ENCODE assay signal across 8 cellular contexts in the genomic region with DNA sequence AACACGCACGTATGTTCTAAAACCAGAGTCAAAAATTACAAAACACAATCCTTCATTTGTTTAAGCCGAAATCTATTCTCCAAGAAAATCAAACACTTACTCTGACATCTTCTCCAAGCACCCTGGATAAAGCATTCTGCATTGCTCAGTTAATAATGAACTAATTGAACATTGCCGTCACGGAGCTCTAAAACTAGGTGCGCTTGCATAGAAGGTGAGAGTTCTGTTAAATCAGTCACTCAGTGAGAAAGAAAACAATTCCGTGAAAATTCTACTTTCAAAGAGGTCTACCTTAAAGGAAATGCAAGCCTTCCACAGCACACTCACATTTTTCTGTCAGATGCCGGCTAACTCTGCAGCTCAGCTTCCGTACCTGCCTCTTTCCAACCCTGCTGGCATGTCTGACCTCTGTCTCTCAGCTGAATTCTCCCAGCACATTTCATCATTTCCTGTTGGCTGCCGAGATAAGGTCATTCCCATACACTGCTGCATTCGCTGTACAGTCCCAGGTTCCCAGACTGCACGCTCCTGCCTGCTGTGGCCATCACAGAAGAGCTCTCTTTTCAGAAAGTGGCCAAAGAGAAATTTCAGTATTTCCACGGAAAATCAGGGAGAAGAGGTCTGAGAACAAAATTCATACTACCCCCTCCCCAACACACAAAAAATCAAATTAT. TPM values are rescaled to one million over a fixed set of nuclear protein-coding genes. Genes with fewer than 3 reads are reported as not detected.
DNase-seq lines count a peak whose midpoint lies in the region; ATAC-seq and TF ChIP-seq lines count a peak whose summit lies in the region.

No MANE protein-coding gene starts in this region.

- peaks cover 11% of the 10 kb centered on the region for H3K36me3 ChIP-seq in SK-N-MC (ENCODE audit: insufficient read depth, low read length)
- H3K36me3 ChIP-seq in esophagus muscularis mucosa: no peaks in the 10 kb centered on the region

- peak overlapping the region; percentile 66 for H3K9ac ChIP-seq in SK-N-MC (ENCODE audit: insufficient read length)

- WGBS in esophagus muscularis mucosa: 18% methylated on average over 12 of the region's 13 CpGs

- no peak for TF ChIP-seq POLR2A in esophagus muscularis mucosa (IDR thresholded peaks at IDR 0.05; ENCODE audit: low read depth)

- DNase-seq in HCEC 1CT (peak; percentile 48), SK-N-MC (ENCODE audit: low read depth, low spot score) (no peak), esophagus muscularis mucosa (ENCODE audit: extremely low spot score) (no peak), non-pigmented ciliary epithelial cell (ENCODE audit: low read depth) (peak; percentile 76), epidermal melanocyte (ENCODE audit: insufficient read length, low spot score) (no peak), superior temporal gyrus (ENCODE audit: extremely low spot score) (no peak)

- H3K4me1 ChIP-seq in esophagus muscularis mucosa: peaks cover 56 to 86% (median 80%) of the 10 kb centered on the region in 4 donors

- H3K4me3 ChIP-seq in SK-N-MC: peak overlapping the region; percentile 64
- peak overlapping the region; percentile 34 to 48 (median 44) for H3K4me3 ChIP-seq in esophagus muscularis mucosa

- H3K27ac ChIP-seq in SK-N-MC (peak overlapping the region; percentile 76), esophagus muscularis mucosa (replicated peaks in 1 of 4) (peak overlapping the region; percentile 68 to 83 (median 76))

- no peaks in the 10 kb centered on the region for H3K9me3 ChIP-seq in SK-N-MC (ENCODE audit: low read depth, low read length)
- H3K9me3 ChIP-seq in esophagus muscularis mucosa: no peaks in the 10 kb centered on the region

- no peak for ATAC-seq in GM19397 (IDR thresholded peaks at IDR 0.05; ENCODE audit: unreplicated experiment)
- no peak for ATAC-seq in GM19467 (IDR thresholded peaks at IDR 0.05; ENCODE audit: unreplicated experiment)

- intact Hi-C loops in esophagus muscularis mucosa (cut with DNase I): no loop called here

- TF ChIP-seq CTCF in esophagus muscularis mucosa (IDR thresholded peaks at IDR 0.05): no peak

- TF ChIP-seq EP300 in esophagus muscularis mucosa (IDR thresholded peaks at IDR 0.05): peak; percentile 29

- no peaks in the 10 kb centered on the region for H3K27me3 ChIP-seq in esophagus muscularis mucosa

RNA-seq across cellular contexts. Expression of a gene that starts 55.3 kb away (rescaled TPM):
- 100 to 1,000 TPM in 3 of 4 donors, 10 to 100 TPM in 1; 91.1 to 147 (median 116) TPM for total RNA-seq in esophagus muscularis mucosa

Comparison
In these comparisons a context has a peak if more than half of its experiments do, and no peak if none do; other contexts are left out.
1. DNase-seq: peak in HCEC 1CT (single experiment) and non-pigmented ciliary epithelial cell (single experiment); none in SK-N-MC (single experiment), esophagus muscularis mucosa (single experiment), epidermal melanocyte (single experiment) and superior temporal gyrus (single experiment).